Comparison of ENCODE assay signal across 8 cellular contexts in genomic region chr16:87461466-87461975, GRCh38. TPM values are rescaled to one million over a fixed set of nuclear protein-coding genes. Genes with fewer than 3 reads are reported as not detected.
DNase-seq lines count a peak whose midpoint lies in the region; ATAC-seq and TF ChIP-seq lines count a peak whose summit lies in the region.

No MANE protein-coding gene starts in this region.

- 2 to 3% methylated on average over 9 of the region's 9 CpGs for WGBS in aorta, 2 donors

- DNase-seq in D341Med (ENCODE audit: low spot score) (peak; percentile 47), NCI-H748 treated with DMSO at 0.1 percent for 48 hours (lab: John Stamatoyannopoulos, UW) (peak; percentile 84), cerebellar cortex (ENCODE audit: low spot score) (peak; percentile 92), left kidney (ENCODE audit: low read depth, low spot score) (peak; percentile 96), aorta (peak; percentile 76 to 86), T1000 (lab: John Stamatoyannopoulos, UW) (no peak)

- CTCF ChIA-PET in HEK293 (lab: Yijun Ruan, JAX), result interaction anchor here (0.6 to 2.9 kb wide), 19 partner anchors 9 to 346 kb away, joined by 3 to 14 read pairs (median 4); no protein-coding TSS in a partner anchor

- H3K4me3 ChIP-seq in HEK293 (ENCODE audit: low read depth, low read length) (peak overlapping the region; percentile 16; the same call in 1 of the 2 replicates), aorta (ENCODE audit: low read length in 2 of 2) (no peak overlapping the region)

- no peaks in the 10 kb centered on the region for H3K9me3 ChIP-seq in HEK293 (ENCODE audit: control insufficient read depth, insufficient read depth, low read depth, low read length)
- H3K9me3 ChIP-seq in aorta (ENCODE audit: control insufficient read depth, low read length), result no peaks in the 10 kb centered on the region

- no peaks in the 10 kb centered on the region for H3K27me3 ChIP-seq in aorta (ENCODE audit: control insufficient read depth in 1 of 2, insufficient read depth in 2 of 2, low read length in 1 of 2)

- H3K27ac ChIP-seq in HEK293 (ENCODE audit: extremely low read depth, low read depth, low read length), result no peak overlapping the region
- peak overlapping the region in 1 of 2 donors; percentile 4 for H3K27ac ChIP-seq in aorta (ENCODE audit: low read depth in 1 of 2, low read length in 2 of 2)

- ATAC-seq in aorta (ENCODE audit: low FRiP score) (peak; percentile 27), GM18867 (IDR thresholded peaks at IDR 0.05; ENCODE audit: unreplicated experiment) (no peak)

- TF ChIP-seq CTCF in HEK293 (tag by site-specific recombination; IDR thresholded peaks at IDR 0.05), result 0 out of 2 replicates have a peak, but pooled peaks have one; percentile 48

- intact Hi-C loops in aorta (cut with DNase I), result loop anchor here in 1 of 2 donors (5.0 kb wide), 1 partner anchor 121 kb away; no protein-coding TSS in a partner anchor

- peaks cover 29% of the 10 kb centered on the region for H3K4me1 ChIP-seq in HEK293 (ENCODE audit: control insufficient read depth, insufficient read depth, low read length)
- peaks cover 0 to 3% of the 10 kb centered on the region in 2 donors for H3K4me1 ChIP-seq in aorta (ENCODE audit: control insufficient read depth in 1 of 2, insufficient read depth in 2 of 2, low read length in 2 of 2)

- H3K36me3 ChIP-seq in HEK293 (ENCODE audit: control insufficient read depth in 2 of 2, insufficient read depth in 1 of 2, low read length in 2 of 2), result peaks cover 3 to 28% of the 10 kb centered on the region in 2 experiments; a peak in 2 of 3 replicates
- peaks cover 0 to 2% of the 10 kb centered on the region in 2 donors for H3K36me3 ChIP-seq in aorta (ENCODE audit: control insufficient read depth in 1 of 2, insufficient read depth in 2 of 2, low read length in 1 of 2)

- POLR2A ChIA-PET in HEK293 (lab: Yijun Ruan, JAX), result interaction anchor here (0.6 to 0.7 kb wide), 2 partner anchors 28 to 29 kb away, joined by 3 read pairs; no protein-coding TSS in a partner anchor

TF ChIP-seq in HEK293, 187 proteins besides CTCF, POLR2A, EP300 and RAD21 (continues in another document):
- TF ChIP-seq ZNF366 (tag by site-specific recombination; conservative IDR thresholded peaks at IDR 0.05), result peak; percentile 50
- TF ChIP-seq ZNF664 (tag by site-specific recombination; IDR thresholded peaks at IDR 0.05), result no peak
- TF ChIP-seq SCRT1 (tag by site-specific recombination; IDR thresholded peaks at IDR 0.05; ENCODE audit: borderline replicate concordance), result peak; percentile 67; the same call in 1 of the 2 replicates
- no peak for TF ChIP-seq ZNF140 (tag by site-specific recombination; IDR thresholded peaks at IDR 0.05)
- peak; percentile 33; the same call in 1 of the 2 replicates for TF ChIP-seq PATZ1 (tag by site-specific recombination; IDR thresholded peaks at IDR 0.05)
- peak; percentile 30; the same call in 1 of the 2 replicates for TF ChIP-seq PRDM1 (tag by site-specific recombination; IDR thresholded peaks at IDR 0.05)
- peak; percentile 39; the same call in 1 of the 2 replicates for TF ChIP-seq ZFHX2 (tag by site-specific recombination; conservative IDR thresholded peaks at IDR 0.05)
- TF ChIP-seq IKZF3 (tag by site-specific recombination; IDR thresholded peaks at IDR 0.05), result peak; percentile 68
- TF ChIP-seq OSR2 (tag by site-specific recombination; IDR thresholded peaks at IDR 0.05), result peak; percentile 49; the same call in 1 of the 2 replicates
- peak; percentile 97 for TF ChIP-seq GLIS1 (tag by site-specific recombination; IDR thresholded peaks at IDR 0.05)
- no peak for TF ChIP-seq INSM2 (tag by site-specific recombination; IDR thresholded peaks at IDR 0.05)
- no peak for TF ChIP-seq ZNF530 (tag by site-specific recombination; IDR thresholded peaks at IDR 0.05; ENCODE audit: low read depth)
- 0 out of 2 replicates have a peak, but pooled peaks have one; percentile 16 for TF ChIP-seq SP7 (tag by site-specific recombination; IDR thresholded peaks at IDR 0.05)
- TF ChIP-seq ZNF558 (tag by site-specific recombination; IDR thresholded peaks at IDR 0.05), result no peak
- TF ChIP-seq SCRT2 (tag by site-specific recombination; IDR thresholded peaks at IDR 0.05), result peak; percentile 90
- no peak for TF ChIP-seq ZNF707 (tag by site-specific recombination; IDR thresholded peaks at IDR 0.05)
- no peak for TF ChIP-seq ZNF423 (tag by site-specific recombination; IDR thresholded peaks at IDR 0.05)
- 0 out of 2 replicates have a peak, but pooled peaks have one; percentile 11 for TF ChIP-seq ZNF76 (tag by site-specific recombination; IDR thresholded peaks at IDR 0.05; ENCODE audit: borderline replicate concordance, low read depth)
- TF ChIP-seq ZNF843 (tag by site-specific recombination; IDR thresholded peaks at IDR 0.05), result no peak
- peak; percentile 52 for TF ChIP-seq SP2 (tag by site-specific recombination; IDR thresholded peaks at IDR 0.05)
- no peak for TF ChIP-seq GLI2 (tag by site-specific recombination; IDR thresholded peaks at IDR 0.05; ENCODE audit: borderline replicate concordance, low read depth)
- peak; percentile 48; the same call in 1 of the 2 replicates for TF ChIP-seq SP3 (tag by site-specific recombination; IDR thresholded peaks at IDR 0.05)
- peak; percentile 86 for TF ChIP-seq ZNF600 (tag by site-specific recombination; IDR thresholded peaks at IDR 0.05)
- TF ChIP-seq ZNF10 (tag by site-specific recombination; IDR thresholded peaks at IDR 0.05), result peak; percentile 96
- no peak for TF ChIP-seq ZNF354C (tag by site-specific recombination; IDR thresholded peaks at IDR 0.05; ENCODE audit: borderline replicate concordance, low read depth)
- peak; percentile 55 for TF ChIP-seq PRDM10 (tag by site-specific recombination; IDR thresholded peaks at IDR 0.05)
- no peak for TF ChIP-seq OVOL3 (tag by site-specific recombination; IDR thresholded peaks at IDR 0.05)
- peak; percentile 76 for TF ChIP-seq ZIC2 (tag by site-specific recombination; IDR thresholded peaks at IDR 0.05)
- peak; percentile 78 for TF ChIP-seq ZBTB17 (tag by site-specific recombination; IDR thresholded peaks at IDR 0.05)
- no peak for TF ChIP-seq ZNF211 (tag by site-specific recombination; IDR thresholded peaks at IDR 0.05; ENCODE audit: low read depth)
- no peak for TF ChIP-seq ZNF138 (tag by site-specific recombination; IDR thresholded peaks at IDR 0.05; ENCODE audit: borderline replicate concordance)
- no peak for TF ChIP-seq ZNF548 (tag by site-specific recombination; IDR thresholded peaks at IDR 0.05)

RNA-seq across cellular contexts. Expression of gene ZCCHC14, which starts 31.3 kb away (rescaled TPM):
- 10 to 100 TPM; 32.5 to 42.5 TPM for total RNA-seq in aorta
- 10 to 100 TPM in 1 of 2 donors, 1 to 10 TPM in 1; 6.6 to 23.1 TPM for polyA plus RNA-seq in aorta
